Comparison of ENCODE assay signal across 24 cellular contexts in the genomic region with DNA sequence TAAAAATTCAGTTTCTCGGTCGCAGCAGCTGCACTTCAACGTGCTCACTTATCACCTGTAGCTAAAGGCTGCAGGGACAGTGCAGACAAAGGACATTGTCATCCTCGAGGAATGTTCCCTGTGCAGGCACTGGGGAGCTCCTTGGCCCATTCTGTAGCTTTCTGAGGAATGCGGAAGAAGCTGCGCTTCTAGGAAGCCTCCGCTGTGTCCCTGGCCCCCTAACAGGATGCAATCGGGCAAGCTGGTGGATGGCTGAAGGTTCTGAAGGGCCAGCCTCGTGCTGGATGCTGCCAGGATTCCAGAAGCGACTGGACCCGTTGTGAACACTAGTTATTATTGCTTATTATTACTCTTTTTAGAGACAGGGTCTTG. TPM values are rescaled to one million over a fixed set of nuclear protein-coding genes. Genes with fewer than 3 reads are reported as not detected.
DNase-seq lines count a peak whose midpoint lies in the region; ATAC-seq and TF ChIP-seq lines count a peak whose summit lies in the region.
"Had no signal": no experiment of that assay in that cellular context is flagged by ENCODE, and none has a peak within 500 bp of the region (broad histone marks: within the 10 kb centered on the region; RNA-seq: fewer than 3 reads in every experiment).

No MANE protein-coding gene starts in this region.

- H3K9me3 ChIP-seq in CD4-positive, alpha-beta T cell (ENCODE audit: control insufficient read depth, low read length): no peaks in the 10 kb centered on the region
- H3K9me3 ChIP-seq in PC-3 (ENCODE audit: low read length): no peaks in the 10 kb centered on the region
- H3K9me3 ChIP-seq: heart left ventricle, prostate gland, vagina had no signal

- H3K79me2 ChIP-seq in PC-3 (ENCODE audit: low read length): no peaks in the 10 kb centered on the region

- H3K9me3 Mint-ChIP-seq in CD4-positive, alpha-beta T cell: no peaks in the 10 kb centered on the region
- no peaks in the 10 kb centered on the region for H3K9me3 Mint-ChIP-seq in neural crest cell
- H3K9me3 Mint-ChIP-seq: CD8-positive, alpha-beta T cell; effector memory CD8-positive, alpha-beta T cell; natural killer cell treated with Interleukin-12 subunit alpha and Interleukin-12 subunit beta and Interleukin-15 and Interleukin-18, amount 100 ng/mL, for 72 hours; T-helper 1 cell treated with Interleukin-12 subunit alpha and Interleukin-12 subunit beta and Interleukin-4 antibody, amounts not matched to agents 30 μg/mL and 1 μg/mL, for 36 hours had no signal

- no peak overlapping the region for H3K27ac ChIP-seq in CD4-positive, alpha-beta T cell (ENCODE audit: low read depth, low read length)
- H3K27ac ChIP-seq in RWPE1: peak overlapping the region; percentile 97
- H3K27ac ChIP-seq in PC-3 (ENCODE audit: low read length): no peak overlapping the region
- H3K27ac ChIP-seq: heart left ventricle, KMS-11, vagina had no signal

- no peak overlapping the region for H3K4me2 ChIP-seq in PC-3 (ENCODE audit: low read length)
- H3K4me2 ChIP-seq: KMS-11 had no signal

- no TSS peak for BruUV-seq in PC-3 (replicated peaks; lab: Mats Ljungman, UMichigan)

- H3K4me1 ChIP-seq in PC-3 (ENCODE audit: insufficient read depth, low read length): no peaks in the 10 kb centered on the region

- no peak for DNase-seq in CD4-positive, alpha-beta T cell
- peak; percentile 48 for DNase-seq in RWPE1 (ENCODE audit: low spot score)
- DNase-seq in epidermal melanocyte (ENCODE audit: insufficient read length, low spot score): peak; percentile 20
- no peak for DNase-seq in neural crest cell (ENCODE audit: low read depth, low spot score)
- DNase-seq in PC-3: no peak
- DNase-seq in SHP77 (lab: John Stamatoyannopoulos, UW): no peak
- no peak for DNase-seq in stimulated activated CD4-positive, alpha-beta T cell treated with anti-CD3 and anti-CD28 coated beads, Interleukin-2, amount 100 ng/mL, for 24 hours
- DNase-seq in NCI-H748 treated with DMSO at 0.1 percent for 48 hours (lab: John Stamatoyannopoulos, UW): no peak
- DNase-seq: activated CD4-positive, alpha-beta T cell treated with anti-CD3 and anti-CD28 coated beads, Interleukin-2, amount 50 U/mL, for 48 hours; activated naive CD4-positive, alpha-beta T cell treated with Interleukin-2 at 50 U/mL for 16 hours; activated T-cell treated with anti-CD3 and anti-CD28 coated beads for 4 hours; CD8-positive, alpha-beta T cell; effector memory CD8-positive, alpha-beta T cell; NCI-H1105; NCI-H524; small intestine; stimulated activated CD4-positive, alpha-beta T cell treated with anti-CD3 and anti-CD28 coated beads, Interleukin-4, amount 100 ng/mL, for 24 hours had no signal

- ATAC-seq in CD4-positive, alpha-beta T cell (ENCODE audit: poor library complexity): no peak
- ATAC-seq in PC-3: no peak
- ATAC-seq: CD8-positive, alpha-beta T cell; effector memory CD8-positive, alpha-beta T cell; heart left ventricle; natural killer cell treated with Interleukin-12 subunit alpha and Interleukin-12 subunit beta and Interleukin-15 and Interleukin-18, amount 100 ng/mL, for 72 hours had no signal

- H3K4me1 Mint-ChIP-seq in CD4-positive, alpha-beta T cell (ENCODE audit: low read depth): peaks cover 15% of the 10 kb centered on the region
- H3K4me1 Mint-ChIP-seq in neural crest cell: peaks cover 6% of the 10 kb centered on the region

- H3K9me2 ChIP-seq in PC-3 (replicated peaks; ENCODE audit: low read length): no peaks in the 10 kb centered on the region

- H3K4me3 ChIP-seq in PC-3 (ENCODE audit: low read length): no peak overlapping the region
- H3K4me3 ChIP-seq: heart left ventricle, lung, prostate gland, vagina had no signal

- CTCF ChIA-PET in CD4-positive, alpha-beta T cell (lab: Charles Lee): interaction anchor here (2.2 to 3.5 kb wide), 2 partner anchors 21 to 34 kb away, joined by 10 to 13 read pairs; a partner anchor contains a TSS
- CTCF ChIA-PET in RWPE1 (lab: Yijun Ruan, JAX) (interaction anchor here (0.6 kb wide), 1 partner anchor 87 kb away, joined by 6 read pairs; no protein-coding TSS in a partner anchor), PC-3 (lab: Charles Lee) (no interaction called here)

- TF ChIP-seq CTCF in CD4-positive, alpha-beta T cell (IDR thresholded peaks at IDR 0.05): no peak
- no peak for TF ChIP-seq CTCF in RWPE1 (conservative IDR thresholded peaks at IDR 0.05; ENCODE audit: low read depth)
- TF ChIP-seq CTCF in neural crest cell (conservative IDR thresholded peaks at IDR 0.05): no peak
- no peak for TF ChIP-seq CTCF in PC-3 (conservative IDR thresholded peaks at IDR 0.05; ENCODE audit: low read depth, low read length)

- POLR2A ChIA-PET in CD4-positive, alpha-beta T cell (lab: Charles Lee): interaction anchor here (1.6 kb wide), 1 partner anchor 17 kb away, joined by 4 read pairs; a partner anchor contains a TSS
- POLR2A ChIA-PET in RWPE1 (lab: Yijun Ruan, JAX; ENCODE audit: low non-redundant PET) (interaction anchor here (0.5 to 0.7 kb wide), 2 partner anchors 10 to 11 kb away, joined by 4 to 8 read pairs; no protein-coding TSS in a partner anchor), PC-3 (lab: Charles Lee; ENCODE audit: unreplicated experiment) (no interaction called here)

- H3K27me3 ChIP-seq in CD4-positive, alpha-beta T cell (ENCODE audit: control insufficient read depth, insufficient read depth, low read length): no peaks in the 10 kb centered on the region
- H3K27me3 ChIP-seq in PC-3 (ENCODE audit: low read length): no peaks in the 10 kb centered on the region

- no peaks in the 10 kb centered on the region for H3K36me3 ChIP-seq in PC-3 (ENCODE audit: low read depth, low read length)
- H3K36me3 ChIP-seq: prostate gland, vagina had no signal

- no peak overlapping the region for H2AFZ ChIP-seq in PC-3 (ENCODE audit: low read length)

- peaks cover 8% of the 10 kb centered on the region for H3K36me3 Mint-ChIP-seq in CD4-positive, alpha-beta T cell (ENCODE audit: low read depth)
- peaks cover 6% of the 10 kb centered on the region for H3K36me3 Mint-ChIP-seq in neural crest cell (ENCODE audit: low read depth)
- H3K36me3 Mint-ChIP-seq: natural killer cell treated with Interleukin-12 subunit alpha and Interleukin-12 subunit beta and Interleukin-15 and Interleukin-18, amount 100 ng/mL, for 72 hours had no signal

- no peaks in the 10 kb centered on the region for H3F3A ChIP-seq in PC-3 (ENCODE audit: low read length, unreplicated experiment)

- no peak overlapping the region for H3K9ac ChIP-seq in PC-3 (ENCODE audit: low read length)
- H3K9ac ChIP-seq: KMS-11 had no signal

- no peaks in the 10 kb centered on the region for H3K27me3 Mint-ChIP-seq in CD4-positive, alpha-beta T cell
- peaks cover 21% of the 10 kb centered on the region for H3K27me3 Mint-ChIP-seq in neural crest cell (ENCODE audit: low read depth)
- H3K27me3 Mint-ChIP-seq: effector memory CD8-positive, alpha-beta T cell; natural killer cell treated with Interleukin-12 subunit alpha and Interleukin-12 subunit beta and Interleukin-15 and Interleukin-18, amount 100 ng/mL, for 72 hours had no signal

- intact Hi-C loops in CD4-positive, alpha-beta T cell (cut with DNase I, micrococcal nuclease): no loop called here
- intact Hi-C loops in PC-3 (cut with micrococcal nuclease): no loop called here

- peak overlapping the region; percentile 63 for H3K4me3 Mint-ChIP-seq in CD4-positive, alpha-beta T cell
- H3K4me3 Mint-ChIP-seq in neural crest cell: peak overlapping the region; percentile 49
- H3K4me3 Mint-ChIP-seq: natural killer cell treated with Interleukin-12 subunit alpha and Interleukin-12 subunit beta and Interleukin-15 and Interleukin-18, amount 100 ng/mL, for 72 hours had no signal

- no peak overlapping the region for H3K27ac Mint-ChIP-seq in CD4-positive, alpha-beta T cell
- no peak overlapping the region for H3K27ac Mint-ChIP-seq in neural crest cell (ENCODE audit: unreplicated experiment)
- H3K27ac Mint-ChIP-seq: CD8-positive, alpha-beta T cell; effector memory CD8-positive, alpha-beta T cell; natural killer cell treated with Interleukin-12 subunit alpha and Interleukin-12 subunit beta and Interleukin-15 and Interleukin-18, amount 100 ng/mL, for 72 hours; T-helper 1 cell treated with Interleukin-12 subunit alpha and Interleukin-12 subunit beta and Interleukin-4 antibody, amounts not matched to agents 30 μg/mL and 1 μg/mL, for 36 hours had no signal

- H4K20me1 ChIP-seq in PC-3 (ENCODE audit: low read length): no peaks in the 10 kb centered on the region

RNA-seq across cellular contexts. Expression of a gene that starts 8.1 kb away (rescaled TPM):
- 10 to 100 TPM; 15.3 TPM for total RNA-seq in CD4-positive, alpha-beta T cell
- total RNA-seq in neural crest cell: 37.4 and 43.3 TPM in 2 replicates
- 12.1 and 15.4 TPM in 2 replicates for total RNA-seq in PC-3 (2014; rRNA removed)

RNA-seq across cellular contexts. Expression of a gene that starts 10.8 kb away (rescaled TPM):
- total RNA-seq in CD4-positive, alpha-beta T cell: 10 to 100 TPM; 21.2 to 24.0 TPM
- total RNA-seq in neural crest cell: 57.8 TPM in 2 replicates
- 86.0 and 109 TPM in 2 replicates for total RNA-seq in PC-3 (2014; rRNA removed)

RNA-seq across cellular contexts. Expression of a gene that starts 17.2 kb away (rescaled TPM):
- total RNA-seq in CD4-positive, alpha-beta T cell: 10 to 100 TPM; 41.4 to 43.4 TPM
- total RNA-seq in neural crest cell (44.9 and 49.9 TPM in 2 replicates), PC-3 (2014; rRNA removed) (85.0 and 87.9 TPM in 2 replicates)

RNA-seq across cellular contexts. Expression of a gene that starts 20.9 kb away (rescaled TPM):
- 10 to 100 TPM; 28.4 to 28.7 TPM for total RNA-seq in CD4-positive, alpha-beta T cell
- total RNA-seq in neural crest cell (73.4 and 74.2 TPM in 2 replicates), PC-3 (2014; rRNA removed) (191 and 206 TPM in 2 replicates)

RNA-seq across cellular contexts. Expression of a gene that starts 23.4 kb away (rescaled TPM):
- 1 to 10 TPM; 4.4 to 4.6 TPM for total RNA-seq in CD4-positive, alpha-beta T cell
- total RNA-seq in neural crest cell (8.1 and 8.5 TPM in 2 replicates), PC-3 (2014; rRNA removed) (42.4 and 53.8 TPM in 2 replicates)

Comparison
In these comparisons a context has a peak if more than half of its experiments do, and no peak if none do; other contexts are left out.
1. DNase-seq: peak in RWPE1 (single experiment) and epidermal melanocyte (single experiment); none in CD4-positive, alpha-beta T cell (0 of 10), neural crest cell (single experiment), PC-3 (single experiment), SHP77 (0 of 2), stimulated activated CD4-positive, alpha-beta T cell treated with anti-CD3 and anti-CD28 coated beads, Interleukin-2, amount 100 ng/mL, for 24 hours (0 of 2) and NCI-H748 treated with DMSO at 0.1 percent for 48 hours (single experiment).